ENCODE assay signal across 1 cellular context in the genomic region with DNA sequence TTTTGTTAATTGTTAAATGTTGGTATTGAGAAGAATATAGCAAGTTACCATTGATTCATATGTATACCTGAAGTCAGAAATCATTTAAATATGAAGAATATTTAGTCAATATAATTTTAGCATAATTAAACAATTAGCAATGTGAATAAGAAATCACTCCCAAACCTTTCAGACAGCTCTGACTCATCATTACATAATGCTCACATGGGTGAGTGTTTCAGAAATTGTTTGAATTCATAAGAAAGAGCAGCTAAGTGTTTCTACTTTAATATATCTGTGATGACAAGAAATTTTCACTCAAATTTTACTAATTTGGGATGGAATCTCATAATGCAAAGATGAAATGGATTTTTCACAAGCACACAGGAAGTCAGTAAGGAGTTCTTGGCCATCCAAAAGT.
TF ChIP-seq lines count a peak whose summit lies in the region.

No MANE protein-coding gene starts in this region.

TF ChIP-seq in IMR-90, 13 proteins besides CTCF, POLR2A, EP300 and RAD21 (continued from another document):
- TF ChIP-seq, protein P1, sequence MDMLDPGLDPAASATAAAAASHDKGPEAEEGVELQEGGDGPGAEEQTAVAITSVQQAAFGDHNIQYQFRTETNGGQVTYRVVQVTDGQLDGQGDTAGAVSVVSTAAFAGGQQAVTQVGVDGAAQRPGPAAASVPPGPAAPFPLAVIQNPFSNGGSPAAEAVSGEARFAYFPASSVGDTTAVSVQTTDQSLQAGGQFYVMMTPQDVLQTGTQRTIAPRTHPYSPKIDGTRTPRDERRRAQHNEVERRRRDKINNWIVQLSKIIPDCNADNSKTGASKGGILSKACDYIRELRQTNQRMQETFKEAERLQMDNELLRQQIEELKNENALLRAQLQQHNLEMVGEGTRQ (IDR thresholded peaks at IDR 0.05; ENCODE audit: low read depth, low read length): no peak
- no peak for TF ChIP-seq NFE2L2 (IDR thresholded peaks at IDR 0.05; ENCODE audit: low read depth, low read length)
- TF ChIP-seq MXI1 (IDR thresholded peaks at IDR 0.05; ENCODE audit: borderline replicate concordance, low read depth, low read length): no peak
